10 cellular contexts compared by ENCODE assay signal in the genomic region with DNA sequence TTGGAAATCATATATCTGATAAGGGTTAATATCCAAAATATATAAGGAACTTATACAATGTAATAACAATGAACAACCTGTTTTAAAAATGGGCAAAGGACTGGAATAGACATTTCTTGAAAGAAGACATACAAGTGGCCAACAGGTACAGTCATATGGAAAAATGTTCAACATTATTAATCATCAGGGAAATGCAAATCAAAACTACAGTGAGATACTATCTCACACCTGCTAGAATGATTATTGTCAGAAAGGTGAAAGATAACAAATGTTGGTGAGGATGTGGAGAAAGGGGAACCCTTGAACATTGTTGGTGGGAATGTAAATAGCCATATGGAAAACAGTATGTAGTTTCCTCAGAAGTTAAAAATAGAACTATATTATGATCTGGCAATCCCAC.
A peak's percentile ranks its signal among the peaks of the same experiment; 100 is the strongest.
DNase-seq lines count a peak whose midpoint lies in the region; ATAC-seq lines count a peak whose summit lies in the region.
"Had no signal": no experiment of that assay in that cellular context is flagged by ENCODE, and none has a peak within 500 bp of the region (broad histone marks: within the 10 kb centered on the region; RNA-seq: fewer than 3 reads in every experiment).

No MANE protein-coding gene starts in this region.

- H3K4me1 Mint-ChIP-seq in activated T-cell treated with anti-CD3 and anti-CD28 coated beads, Interleukin-2, amount 50 U/mL, for 24 hours (ENCODE audit: low read depth): peaks cover 62% of the 10 kb centered on the region
- H3K4me1 Mint-ChIP-seq in stimulated activated effector memory CD8-positive, alpha-beta T cell treated with anti-CD3 and anti-CD28 coated beads, Interleukin-12 subunit alpha, Interleukin-12 subunit beta, amount 100 ng/mL, for 72 hours: peaks cover 35% of the 10 kb centered on the region

- H3K4me3 Mint-ChIP-seq in activated T-cell treated with anti-CD3 and anti-CD28 coated beads, Interleukin-2, amount 50 U/mL, for 24 hours: peak overlapping the region; percentile 77
- H3K4me3 Mint-ChIP-seq in stimulated activated effector memory CD8-positive, alpha-beta T cell treated with anti-CD3 and anti-CD28 coated beads, Interleukin-12 subunit alpha, Interleukin-12 subunit beta, amount 100 ng/mL, for 72 hours: peak overlapping the region; percentile 48

- no peaks in the 10 kb centered on the region for H3K27me3 Mint-ChIP-seq in activated T-cell treated with anti-CD3 and anti-CD28 coated beads, Interleukin-2, amount 50 U/mL, for 24 hours

- no peaks in the 10 kb centered on the region for H3K9me3 Mint-ChIP-seq in activated T-cell treated with anti-CD3 and anti-CD28 coated beads, Interleukin-2, amount 50 U/mL, for 24 hours
- H3K9me3 Mint-ChIP-seq in stimulated activated effector memory CD8-positive, alpha-beta T cell treated with anti-CD3 and anti-CD28 coated beads, Interleukin-12 subunit alpha, Interleukin-12 subunit beta, amount 100 ng/mL, for 72 hours: no peaks in the 10 kb centered on the region

- H3K36me3 Mint-ChIP-seq in activated T-cell treated with anti-CD3 and anti-CD28 coated beads, Interleukin-2, amount 50 U/mL, for 24 hours (ENCODE audit: low read depth): peaks cover 29% of the 10 kb centered on the region
- peaks cover 11% of the 10 kb centered on the region for H3K36me3 Mint-ChIP-seq in stimulated activated effector memory CD8-positive, alpha-beta T cell treated with anti-CD3 and anti-CD28 coated beads, Interleukin-12 subunit alpha, Interleukin-12 subunit beta, amount 100 ng/mL, for 72 hours

- peak overlapping the region; percentile 100 for H3K27ac Mint-ChIP-seq in activated T-cell treated with anti-CD3 and anti-CD28 coated beads, Interleukin-2, amount 50 U/mL, for 24 hours
- peak overlapping the region; percentile 88 for H3K27ac Mint-ChIP-seq in stimulated activated effector memory CD8-positive, alpha-beta T cell treated with anti-CD3 and anti-CD28 coated beads, Interleukin-12 subunit alpha, Interleukin-12 subunit beta, amount 100 ng/mL, for 72 hours

- DNase-seq in activated T-cell treated with anti-CD3 and anti-CD28 coated beads, Interleukin-2, amount 50 U/mL, for 24 hours: no peak
- DNase-seq in activated T-cell treated with anti-CD3 and anti-CD28 coated beads for 4 hours (no peak), NCI-H526 treated with DMSO at 0.1 percent for 48 hours (lab: John Stamatoyannopoulos, UW) (peak; percentile 30), HK-2 (ENCODE audit: unreplicated experiment) (no peak), OCI-M1 (lab: John Stamatoyannopoulos, UW) (no peak)
- no peak for DNase-seq in stimulated activated effector memory CD8-positive, alpha-beta T cell treated with anti-CD3 and anti-CD28 coated beads, Interleukin-12 subunit alpha, Interleukin-12 subunit beta, amount 100 ng/mL, for 72 hours (ENCODE audit: low spot score in 2 of 2)
- no peak for DNase-seq in central memory CD4-positive, alpha-beta T cell
- DNase-seq: cerebellar nuclear complex, NCI-H2171 treated with DMSO at 0.1 percent for 48 hours had no signal

- peak; percentile 36 for ATAC-seq in GM21723 (IDR thresholded peaks at IDR 0.05; ENCODE audit: unreplicated experiment)
- peak; percentile 72 for ATAC-seq in stimulated activated effector memory CD8-positive, alpha-beta T cell treated with anti-CD3 and anti-CD28 coated beads, Interleukin-12 subunit alpha, Interleukin-12 subunit beta, amount 100 ng/mL, for 72 hours
